ENCODE assay signal across 9 cellular contexts in genomic region chrX:40544343-40545250, GRCh38. TPM values are rescaled to one million over a fixed set of nuclear protein-coding genes. Genes with fewer than 3 reads are reported as not detected.
DNase-seq lines count a peak whose midpoint lies in the region; ATAC-seq and TF ChIP-seq lines count a peak whose summit lies in the region.
"Had no signal": no experiment of that assay in that cellular context is flagged by ENCODE, and none has a peak within 500 bp of the region (broad histone marks: within the 10 kb centered on the region; RNA-seq: fewer than 3 reads in every experiment).

No MANE protein-coding gene starts in this region.

- CTCF ChIA-PET in A673 (lab: Charles Lee): interaction anchor here (0.5 to 2.3 kb wide), 19 partner anchors 23 to 1278 kb away, joined by 3 to 36 read pairs (median 3); no protein-coding TSS in a partner anchor

- no peak for TF ChIP-seq CTCF in A673 (conservative IDR thresholded peaks at IDR 0.05; ENCODE audit: low read depth, low read length)
- TF ChIP-seq CTCF in HFFc6 (IDR thresholded peaks at IDR 0.05): no peak
- TF ChIP-seq CTCF in vagina (IDR thresholded peaks at IDR 0.05): no peak
- no peak for TF ChIP-seq CTCF in GM20000 (IDR thresholded peaks at IDR 0.05; ENCODE audit: extremely low read depth, missing control alignments)

- H3K4me3 ChIP-seq in A673 (ENCODE audit: low read depth, low read length, poor library complexity, severe bottlenecking) (no peak overlapping the region), adipocyte (ENCODE audit: low read length) (peak overlapping the region; percentile 42), vagina (no peak overlapping the region)

- intact Hi-C loops in A673 (cut with micrococcal nuclease; ENCODE audit: unreplicated experiment): loop anchor here (5.0 to 10.0 kb wide), 5 partner anchors 103 to 1790 kb away; partner anchors contain the start of gene CXorf38
- intact Hi-C loops in vagina (cut with DNase I): no loop called here

- H3K4me1 Mint-ChIP-seq in HFFc6 (ENCODE audit: low read depth): peaks cover 24% of the 10 kb centered on the region

- no peaks in the 10 kb centered on the region for H3K9me3 ChIP-seq in A673 (ENCODE audit: low read depth, low read length, poor library complexity, severe bottlenecking)
- H3K9me3 ChIP-seq in adipocyte (ENCODE audit: control insufficient read depth, low read length): no peaks in the 10 kb centered on the region
- no peaks in the 10 kb centered on the region for H3K9me3 ChIP-seq in vagina

- TF ChIP-seq POLR2A in vagina (IDR thresholded peaks at IDR 0.05): no peak

- H3K4me3 Mint-ChIP-seq in HFFc6: peak overlapping the region; percentile 53

- H3K36me3 ChIP-seq in A673 (ENCODE audit: insufficient read depth, low read length, poor library complexity, severe bottlenecking) (no peaks in the 10 kb centered on the region), adipocyte (ENCODE audit: control insufficient read depth, insufficient read depth, low read length, severe bottlenecking) (no peaks in the 10 kb centered on the region), vagina (no peaks in the 10 kb centered on the region)

- no peaks in the 10 kb centered on the region for H3K9me3 Mint-ChIP-seq in HFFc6
- H3K9me3 Mint-ChIP-seq: CD4-positive, alpha-beta memory T cell had no signal

- H3K36me3 Mint-ChIP-seq in HFFc6 (ENCODE audit: low read depth): no peaks in the 10 kb centered on the region
- H3K36me3 Mint-ChIP-seq: CD4-positive, alpha-beta memory T cell had no signal

- H3K27me3 ChIP-seq in A673 (replicated peaks; ENCODE audit: insufficient read depth, low read depth, low read length, poor library complexity): no peaks in the 10 kb centered on the region
- peaks cover 15% of the 10 kb centered on the region for H3K27me3 ChIP-seq in adipocyte (replicated peaks; ENCODE audit: control insufficient read depth, insufficient read depth, low read length)
- no peaks in the 10 kb centered on the region for H3K27me3 ChIP-seq in vagina

- H3K27ac ChIP-seq in A673 (ENCODE audit: low read depth, low read length, poor library complexity, severe bottlenecking) (peak overlapping the region; percentile 31), vagina (no peak overlapping the region)

- no peaks in the 10 kb centered on the region for H3K4me1 ChIP-seq in A673 (ENCODE audit: insufficient read depth, low read length, poor library complexity, severe bottlenecking)
- peaks cover 12% of the 10 kb centered on the region for H3K4me1 ChIP-seq in adipocyte (ENCODE audit: control insufficient read depth, insufficient read depth, low read length)
- H3K4me1 ChIP-seq in vagina: no peaks in the 10 kb centered on the region

- POLR2A ChIA-PET in A673 (lab: Charles Lee; ENCODE audit: low non-redundant PET): interaction anchor here (0.6 kb wide), 1 partner anchor 709 kb away, joined by 3 read pairs; no protein-coding TSS in a partner anchor

- no peak for ATAC-seq in HG02759 (IDR thresholded peaks at IDR 0.05; ENCODE audit: unreplicated experiment)

- H3K9ac ChIP-seq in adipocyte (ENCODE audit: low read length): peak overlapping the region; percentile 46

- no TSS peak for BruUV-seq in A673 (replicated peaks; lab: Mats Ljungman, UMichigan)

- H3K27ac Mint-ChIP-seq in HFFc6: peak overlapping the region; percentile 46; the same call in 1 of the 2 replicates

- 0 out of 2 replicates have a peak, but pooled peaks cover 2% of the 10 kb centered on the region for H3K27me3 Mint-ChIP-seq in HFFc6 (ENCODE audit: insufficient read depth)
- H3K27me3 Mint-ChIP-seq: CD4-positive, alpha-beta memory T cell had no signal

- DNase-seq in A673 (ENCODE audit: low spot score): no peak
- peak; percentile 6 for DNase-seq in HFFc6
- peak; percentile 9 for DNase-seq in adipocyte (ENCODE audit: low read depth)
- DNase-seq in mesenteric fat pad (ENCODE audit: low spot score): peak; percentile 59
- DNase-seq in vagina (ENCODE audit: extremely low spot score in 2 of 2): no peak
- no peak for DNase-seq in GM20000 (ENCODE audit: low spot score)
- no peak for DNase-seq in cerebellum (ENCODE audit: low spot score)

RNA-seq across cellular contexts. Expression of gene ATP6AP2, which starts 36.2 kb away (rescaled TPM):
- total RNA-seq in A673 (2021): 72.9 and 73.8 TPM in 2 replicates
- total RNA-seq in HFFc6 (2021; fragmentation: NEBNext Ultra II Directional; extraction: Animal tissue kit (Norgen Biotek cat#: 25700)): 100 to 1,000 TPM; 112 to 143 (median 123) TPM
- total RNA-seq in mesenteric fat pad: 112 TPM
- total RNA-seq in vagina: 85.7 TPM
- total RNA-seq in cerebellum: 96.6 TPM

Comparison
In these comparisons a context has a peak if more than half of its experiments do, and no peak if none do; other contexts are left out.
1. DNase-seq: peak in HFFc6 (single experiment), adipocyte (single experiment) and mesenteric fat pad (single experiment); none in A673 (single experiment), vagina (0 of 2), GM20000 (single experiment) and cerebellum (single experiment).